10 cellular contexts compared by ENCODE assay signal in genomic region chr5:111984044-111984443, GRCh38.
DNase-seq lines count a peak whose midpoint lies in the region; ATAC-seq, FAIRE-seq and TF ChIP-seq lines count a peak whose summit lies in the region.
"Had no signal": no experiment of that assay in that cellular context is flagged by ENCODE, and none has a peak within 500 bp of the region (broad histone marks: within the 10 kb centered on the region; RNA-seq: fewer than 3 reads in every experiment).

No MANE protein-coding gene starts in this region.

- no peaks in the 10 kb centered on the region for H3K27me3 ChIP-seq in thyroid gland

- H3K4me3 ChIP-seq in thyroid gland (replicated peaks in 1 of 3), result no peak overlapping the region
- H3K4me3 ChIP-seq: lung had no signal

- CTCF ChIA-PET in Calu3 (lab: Charles Lee), result no interaction called here

- no peaks in the 10 kb centered on the region for H3K4me1 ChIP-seq in thyroid gland

- no peak overlapping the region for H3K27ac ChIP-seq in thyroid gland

- H3K9me3 Mint-ChIP-seq in Calu3 (ENCODE audit: low read depth, unreplicated experiment), result peaks cover 2% of the 10 kb centered on the region

- DNase-seq in Calu3, result peak; percentile 10
- peak; percentile 85 for DNase-seq in H4 (ENCODE audit: low spot score)
- peak; percentile 84 for DNase-seq in RCC 7860 (ENCODE audit: low spot score)
- peak; percentile 78 for DNase-seq in hepatic stellate cell (ENCODE audit: low spot score)
- no peak for DNase-seq in thyroid gland
- DNase-seq in NCI-H1092 (lab: John Stamatoyannopoulos, UW), result no peak
- no peak for DNase-seq in G401 (ENCODE audit: low spot score)
- DNase-seq: GDM1 had no signal

- no TSS peak for BruUV-seq in Calu3 (replicated peaks; lab: Mats Ljungman, UMichigan)

- peak; percentile 92 for FAIRE-seq in RCC 7860 (lab: Jason Lieb, UNC)

- no peak for ATAC-seq in GM19328 (IDR thresholded peaks at IDR 0.05; ENCODE audit: unreplicated experiment)

- intact Hi-C loops in Calu3 (cut with micrococcal nuclease; ENCODE audit: unreplicated experiment) (no loop called here), thyroid gland (cut with DNase I) (no loop called here)

- no peaks in the 10 kb centered on the region for H3K36me3 ChIP-seq in thyroid gland

- no peaks in the 10 kb centered on the region for H3K36me3 Mint-ChIP-seq in Calu3 (ENCODE audit: insufficient read depth, unreplicated experiment)

- 51 to 59% methylated on average over 2 of the region's 2 CpGs for WGBS in thyroid gland, 2 donors

- no peaks in the 10 kb centered on the region for H3K9me3 ChIP-seq in thyroid gland

- no peak overlapping the region for H3K4me3 Mint-ChIP-seq in Calu3 (ENCODE audit: low read depth, unreplicated experiment)

- no peak for TF ChIP-seq CTCF in Calu3 (IDR thresholded peaks at IDR 0.05; ENCODE audit: unreplicated experiment)
- TF ChIP-seq CTCF in thyroid gland (IDR thresholded peaks at IDR 0.05), result no peak

- H3K4me1 Mint-ChIP-seq in Calu3 (ENCODE audit: low read depth, unreplicated experiment), result peaks cover 8% of the 10 kb centered on the region

- H3K27me3 Mint-ChIP-seq in Calu3 (ENCODE audit: unreplicated experiment), result no peaks in the 10 kb centered on the region

- in situ Hi-C loops in G401 (cut with HindIII; ENCODE audit: low sequenced_read_pairs), result no loop called here

- no peak overlapping the region for H3K27ac Mint-ChIP-seq in Calu3 (ENCODE audit: unreplicated experiment)

- TF ChIP-seq POLR2A in thyroid gland (IDR thresholded peaks at IDR 0.05), result no peak

Comparison
In these comparisons a context has a peak if more than half of its experiments do, and no peak if none do; other contexts are left out.
1. DNase-seq: peak in Calu3 (single experiment), H4 (single experiment), RCC 7860 (single experiment) and hepatic stellate cell (single experiment); none in thyroid gland (0 of 2), NCI-H1092 (single experiment) and G401 (single experiment).